10 cellular contexts compared by ENCODE assay signal in genomic region chr10:71372882-71373495, GRCh38. TPM values are rescaled to one million over a fixed set of nuclear protein-coding genes. Genes with fewer than 3 reads are reported as not detected.
A peak's percentile ranks its signal among the peaks of the same experiment; 100 is the strongest.
DNase-seq lines count a peak whose midpoint lies in the region; ATAC-seq, FAIRE-seq and TF ChIP-seq lines count a peak whose summit lies in the region.
"Had no signal": no experiment of that assay in that cellular context is flagged by ENCODE, and none has a peak within 500 bp of the region (broad histone marks: within the 10 kb centered on the region; RNA-seq: fewer than 3 reads in every experiment).

No MANE protein-coding gene starts in this region.

- TF ChIP-seq RAD21 in GM12878 (IDR thresholded peaks at IDR 0.05; ENCODE audit: insufficient read depth, low read depth, low read length): no peak

- RAD21 ChIA-PET in GM12878 (lab: Charles Lee; ENCODE audit: unreplicated experiment): interaction anchor here (0.7 to 3.7 kb wide), 8 partner anchors 9 to 463 kb away, joined by 3 to 40 read pairs (median 4); partner anchors contain the start of gene SLC29A3

- TF ChIP-seq POLR2A in GM12878 (IDR thresholded peaks at IDR 0.05; ENCODE audit: low read depth, low read length): no peak

- peak overlapping the region in 6 of 11 experiments; percentile 24 to 92 (median 84); a peak in 11 of 22 replicates for H3K4me2 ChIP-seq in BLaER1 treated with 17β-estradiol and CSF1 and Interleukin-3, amounts not matched to agents 10 nM and 100 nM
- peak overlapping the region; percentile 91 for H3K4me2 ChIP-seq in GM12878 (ENCODE audit: control insufficient read depth, insufficient read depth)

- peak; percentile 91 to 99; a peak in 3 of 4 replicates for TF ChIP-seq EP300 in GM12878 (IDR thresholded peaks at IDR 0.05; ENCODE audit: borderline replicate concordance in 1 of 2, control insufficient read depth in 1 of 2, low read depth in 2 of 2, low read length in 2 of 2)

- peak overlapping the region; percentile 59 for H2AFZ ChIP-seq in GM12878 (ENCODE audit: control insufficient read depth, low read depth, low read length)

- H3K9me3 ChIP-seq in BLaER1 treated with 17β-estradiol and CSF1 and Interleukin-3, amounts not matched to agents 10 nM and 100 nM (replicated peaks in 1 of 11): no peaks in the 10 kb centered on the region
- no peaks in the 10 kb centered on the region for H3K9me3 ChIP-seq in GM12878 (replicated peaks; ENCODE audit: control insufficient read depth, insufficient read depth, low read length)

- POLR2A ChIA-PET in GM12878 (lab: Charles Lee): interaction anchor here (0.7 to 1.9 kb wide), 9 partner anchors 13 to 399 kb away, joined by 3 to 10 read pairs (median 3); partner anchors contain the start of gene SLC29A3

- peak overlapping the region in 6 of 11 experiments; percentile 28 to 66 (median 44); a peak in 10 of 22 replicates for H3K9ac ChIP-seq in BLaER1 treated with 17β-estradiol and CSF1 and Interleukin-3, amounts not matched to agents 10 nM and 100 nM
- peak overlapping the region; percentile 63 for H3K9ac ChIP-seq in GM12878 (ENCODE audit: control insufficient read depth, insufficient read depth, low read length)

- no peaks in the 10 kb centered on the region for H3K36me3 ChIP-seq in BLaER1 treated with 17β-estradiol and CSF1 and Interleukin-3, amounts not matched to agents 10 nM and 100 nM
- H3K36me3 ChIP-seq in GM12878 (ENCODE audit: control insufficient read depth in 2 of 2, insufficient read depth in 2 of 2, low read length in 1 of 2): no peaks in the 10 kb centered on the region

- H3K27me3 ChIP-seq in BLaER1 treated with 17β-estradiol and CSF1 and Interleukin-3, amounts not matched to agents 10 nM and 100 nM: no peaks in the 10 kb centered on the region
- no peaks in the 10 kb centered on the region for H3K27me3 ChIP-seq in GM12878 (replicated peaks in 1 of 2; ENCODE audit: control insufficient read depth in 2 of 2, insufficient read depth in 2 of 2, low read length in 1 of 2)

- BruUV-seq in GM12878 (replicated peaks; lab: Mats Ljungman, UMichigan): no TSS peak

- ATAC-seq in GM19452 (IDR thresholded peaks at IDR 0.05; ENCODE audit: unreplicated experiment): peak; percentile 53
- peak; percentile 44 for ATAC-seq in HG03135 (IDR thresholded peaks at IDR 0.05; ENCODE audit: unreplicated experiment)
- peak; percentile 80 for ATAC-seq in GM12878
- ATAC-seq: left lobe of liver had no signal

- H3K27ac ChIP-seq in BLaER1 treated with 17β-estradiol and CSF1 and Interleukin-3, amounts not matched to agents 10 nM and 100 nM: peak overlapping the region in 7 of 11 experiments; percentile 35 to 75 (median 65); a peak in 11 of 22 replicates
- H3K27ac ChIP-seq in GM12878 (ENCODE audit: control insufficient read depth, insufficient read depth): peak overlapping the region; percentile 93

- peak; percentile 84 for FAIRE-seq in GM12878 (lab: Jason Lieb, UNC)

- CTCF ChIA-PET in GM12878 (lab: Yijun Ruan, JAX): interaction anchor here (0.5 to 17.5 kb wide), 13 partner anchors 9 to 323 kb away, joined by 3 to 359 read pairs (median 5); partner anchors contain the start of gene SLC29A3

- SMC1A ChIA-PET in GM12878 (lab: Charles Lee; ENCODE audit: uncharacterized antibody, unreplicated experiment): interaction anchor here (0.8 to 18.0 kb wide), 16 partner anchors 8 to 398 kb away, joined by 3 to 249 read pairs (median 5); partner anchors contain the start of gene SLC29A3

- H4K20me1 ChIP-seq in BLaER1 treated with 17β-estradiol and CSF1 and Interleukin-3, amounts not matched to agents 10 nM and 100 nM: no peaks in the 10 kb centered on the region
- no peaks in the 10 kb centered on the region for H4K20me1 ChIP-seq in GM12878 (ENCODE audit: control insufficient read depth, insufficient read depth)

- intact Hi-C loops in GM12878 (cut with micrococcal nuclease; ENCODE audit: unreplicated experiment): no loop called here

- WGBS in GM12878 (ENCODE audit: insufficient coverage, insufficient replicate concordance, low lambda C conversion rate, missing lambda C conversion rate): 16% methylated on average over 10 of the region's 10 CpGs

- no peaks in the 10 kb centered on the region for H3K79me2 ChIP-seq in GM12878 (ENCODE audit: control insufficient read depth, insufficient read depth, low read length)

- DNase-seq in GM12878 (ENCODE audit: low read depth, low spot score): peak; percentile 85
- no peak for DNase-seq in NCI-H446 (lab: John Stamatoyannopoulos, UW)
- no peak for DNase-seq in activated CD4-positive, alpha-beta T cell treated with anti-CD3 and anti-CD28 coated beads for 1 hour
- DNase-seq in DMS153 treated with DMSO at 0.1 percent for 48 hours (lab: John Stamatoyannopoulos, UW; ENCODE audit: unreplicated experiment): no peak
- no peak for DNase-seq in DMS153 (lab: John Stamatoyannopoulos, UW)
- DNase-seq: NCI-H524 had no signal

- H3K4me1 ChIP-seq in BLaER1 treated with 17β-estradiol and CSF1 and Interleukin-3, amounts not matched to agents 10 nM and 100 nM: peaks cover 22 to 97% (median 54%) of the 10 kb centered on the region in 10 experiments
- H3K4me1 ChIP-seq in GM12878 (ENCODE audit: control insufficient read depth, insufficient read depth, low read length): peaks cover 55% of the 10 kb centered on the region

- TF ChIP-seq CTCF in GM12878 (IDR thresholded peaks at IDR 0.05 in 2 of 3, conservative IDR thresholded peaks at IDR 0.05 in 1 of 3; ENCODE audit: control insufficient read depth in 2 of 3, extremely low read depth in 1 of 3, insufficient read depth in 1 of 3, low read depth in 3 of 3, low read length in 3 of 3): no peak

- in situ Hi-C loops in GM12878 (cut with MboI): no loop called here

- no peak overlapping the region for H3K4me3 ChIP-seq in BLaER1 treated with 17β-estradiol and CSF1 and Interleukin-3, amounts not matched to agents 10 nM and 100 nM
- peak overlapping the region; percentile 2; the same call in 1 of the 2 replicates for H3K4me3 ChIP-seq in GM12878

TF ChIP-seq in GM12878, 131 proteins besides CTCF, POLR2A, EP300 and RAD21 (continues in another document):
- peak; percentile 68; the same call in 1 of the 2 replicates for TF ChIP-seq NFIC (IDR thresholded peaks at IDR 0.05; ENCODE audit: low read depth, low read length)

RNA-seq across cellular contexts. Expression of gene CDH23, which starts 23.7 kb away (rescaled TPM):
- 0.65 and 1.0 TPM in 2 replicates for total RNA-seq in GM12878 (2013; cell fraction: nucleolus; rRNA removed)
- 0.22 and 0.40 TPM in 2 replicates for total RNA-seq in GM12878 (2014; rRNA removed)
- total RNA-seq in GM12878 (2014; rRNA removed; fragmentation: Illumina TruSeq; extraction: Trizol): 0.14 and 0.22 TPM in 2 replicates
- 0.16 and 0.26 TPM in 2 replicates for total RNA-seq in GM12878 (2021)
- 0.05 TPM for polyA plus RNA-seq in GM12878 (2011; ENCODE audit: low read depth)
- 0.04 and 0.12 TPM in 2 replicates for polyA plus RNA-seq in GM12878 (2011; rRNA removed)
- polyA plus RNA-seq in GM12878 (2011; cell fraction: cytosol; rRNA removed): 0.10 and 0.12 TPM in 2 replicates
- polyA plus RNA-seq in GM12878 (2011; cell fraction: nucleus; rRNA removed): 0.31 and 0.37 TPM in 2 replicates
- polyA plus RNA-seq in GM12878 (2012): 0.18 and 0.25 TPM in 2 replicates
- polyA plus RNA-seq in GM12878 (2014; fragmentation: Illumina TruSeq; extraction: Trizol): 0.03 and 0.13 TPM in 2 replicates
- under 1 TPM in 1 of 2 experiments, not detected in 1; 0.09 TPM for polyA plus RNA-seq in GM12878 (2014; fragmentation: Nextera tagmentation; extraction: Ambion mirVana)
- polyA plus RNA-seq in GM12878 (2014; rRNA removed): 0.15 and 0.34 TPM in 2 replicates
- under 1 TPM; 0.12 to 0.15 TPM for polyA plus RNA-seq in GM12878 (2016; fragmentation: Nextera tagmentation; extraction: Ambion mirVana)
- 0.05 TPM in 1 of 2 replicates, not detected in the other for polyA minus RNA-seq in GM12878 (2011; rRNA and poly(A)+ RNA removed)
- not detected in 2 replicates for polyA minus RNA-seq in GM12878 (2011; cell fraction: cytosol; rRNA and poly(A)+ RNA removed)
- polyA minus RNA-seq in GM12878 (2011; cell fraction: nucleus; rRNA and poly(A)+ RNA removed): 0.10 TPM in 1 of 2 replicates, not detected in the other

RNA-seq across cellular contexts. Expression of gene SLC29A3, which starts 53.9 kb away (rescaled TPM):
- total RNA-seq in GM12878 (2013; cell fraction: nucleolus; rRNA removed): 6.6 and 7.2 TPM in 2 replicates
- total RNA-seq in GM12878 (2014; rRNA removed): 1.5 and 1.8 TPM in 2 replicates
- total RNA-seq in GM12878 (2014; rRNA removed; fragmentation: Illumina TruSeq; extraction: Trizol): 1.5 and 1.6 TPM in 2 replicates
- 3.2 and 3.6 TPM in 2 replicates for total RNA-seq in GM12878 (2021)
- polyA plus RNA-seq in GM12878 (2011; ENCODE audit: low read depth): 1.1 TPM
- 1.5 and 2.8 TPM in 2 replicates for polyA plus RNA-seq in GM12878 (2011; rRNA removed)
- polyA plus RNA-seq in GM12878 (2011; cell fraction: cytosol; rRNA removed): 3.7 and 4.2 TPM in 2 replicates
- polyA plus RNA-seq in GM12878 (2011; cell fraction: nucleus; rRNA removed): 3.5 and 4.4 TPM in 2 replicates
- polyA plus RNA-seq in GM12878 (2012): 1.6 TPM in 2 replicates
- polyA plus RNA-seq in GM12878 (2014; fragmentation: Illumina TruSeq; extraction: Trizol): 3.1 and 3.2 TPM in 2 replicates
- 1 to 10 TPM; 2.1 to 2.5 TPM for polyA plus RNA-seq in GM12878 (2014; fragmentation: Nextera tagmentation; extraction: Ambion mirVana)
- 1.8 and 2.0 TPM in 2 replicates for polyA plus RNA-seq in GM12878 (2014; rRNA removed)
- polyA plus RNA-seq in GM12878 (2016; fragmentation: Nextera tagmentation; extraction: Ambion mirVana): 1 to 10 TPM; 3.1 to 4.0 TPM
- polyA minus RNA-seq in GM12878 (2011; rRNA and poly(A)+ RNA removed): 3.8 and 4.7 TPM in 2 replicates
- polyA minus RNA-seq in GM12878 (2011; cell fraction: cytosol; rRNA and poly(A)+ RNA removed): 1.1 and 3.2 TPM in 2 replicates
- 2.8 and 4.5 TPM in 2 replicates for polyA minus RNA-seq in GM12878 (2011; cell fraction: nucleus; rRNA and poly(A)+ RNA removed)
